In genomic region chr11:13355191-13355590, GRCh38 we compare ENCODE assay signal across 30 cellular contexts.
"Had no signal": no experiment of that assay in that cellular context is flagged by ENCODE, and none has a peak within 500 bp of the region (broad histone marks: within the 10 kb centered on the region; RNA-seq: fewer than 3 reads in every experiment).

No MANE protein-coding gene starts in this region.

- FAIRE-seq: astrocyte had no signal

- H3K4me3 Mint-ChIP-seq: activated CD4-positive, alpha-beta memory T cell treated with anti-CD3 and anti-CD28 coated beads for 36 hours; activated CD4-positive, alpha-beta T cell treated with anti-CD3 and anti-CD28 coated beads for 36 hours; activated CD4-positive, alpha-beta T cell treated with anti-CD3 and anti-CD28 coated beads, Interleukin-2, amount 10 ng/mL, durations not matched to agents 7 days and 5 days; activated naive CD4-positive, alpha-beta T cell treated with anti-CD3 and anti-CD28 coated beads for 36 hours; activated T-cell treated with anti-CD3 and anti-CD28 coated beads, Interleukin-2, amount 50 U/mL, for 4 hours; activated T-helper 1 cell treated with anti-CD3 and anti-CD28 coated beads, Interleukin-12 subunit alpha, Interleukin-12 subunit beta, Interleukin-2, Interleukin-4 antibody, amounts not matched to agents 30 ng/mL and 10 ng/mL and 1 ng/mL, durations not matched to agents 14 hours and 24 hours and 36 hours had no signal

- H2AFZ ChIP-seq: PC-9 had no signal

- H3K4me3 ChIP-seq: adrenal gland, body of pancreas, breast epithelium, PC-9, SJCRH30, SK-N-MC had no signal

- H3K4me1 ChIP-seq: adrenal gland, body of pancreas, breast epithelium, SJCRH30 had no signal

- DNase-seq: activated CD4-positive, alpha-beta memory T cell treated with anti-CD3 and anti-CD28 coated beads for 36 hours; activated CD4-positive, alpha-beta T cell treated with anti-CD3 and anti-CD28 coated beads for 36 hours; activated CD4-positive, alpha-beta T cell treated with anti-CD3 and anti-CD28 coated beads, Interleukin-2, amount 10 ng/mL, durations not matched to agents 7 days and 5 days; activated CD8-positive, alpha-beta memory T cell treated with anti-CD3 and anti-CD28 coated beads, Interleukin-2, amount 50 U/mL, for 4 hours; activated gamma-delta T cell treated with Interleukin-2 at 50 U/mL for 16 hours; activated naive CD4-positive, alpha-beta T cell treated with anti-CD3 and anti-CD28 coated beads for 36 hours; activated T-cell treated with anti-CD3 and anti-CD28 coated beads for 4 hours; activated T-cell treated with anti-CD3 and anti-CD28 coated beads, Interleukin-2, amount 50 U/mL, for 4 hours; adrenal gland; body of pancreas; caudate nucleus; KG1; MM.1S; MV-4-11; NCI-H1092; NCI-H1436 treated with DMSO at 0.1 percent for 48 hours; NCI-H1694 treated with DMSO at 0.1 percent for 48 hours; NCI-H2029; NCI-H510A; NCI-H526; NK-92 treated with Interleukin-12 subunit alpha and Interleukin-12 subunit beta, amount 100 ng/mL, for 24 hours; PC-9; SHP77; SJCRH30; T1000 had no signal

- ATAC-seq: activated CD4-positive, alpha-beta T cell treated with anti-CD3 and anti-CD28 coated beads for 36 hours; activated naive CD4-positive, alpha-beta T cell treated with anti-CD3 and anti-CD28 coated beads, Interleukin-2, amount 50 U/mL, for 72 hours; activated T-cell treated with anti-CD3 and anti-CD28 coated beads, Interleukin-2, amount 50 U/mL, for 4 hours; body of pancreas had no signal

- H3K27me3 ChIP-seq: adrenal gland, body of pancreas, breast epithelium, SJCRH30 had no signal

- H3K36me3 ChIP-seq: breast epithelium, SJCRH30 had no signal

- H3K9me3 Mint-ChIP-seq: activated CD4-positive, alpha-beta memory T cell treated with anti-CD3 and anti-CD28 coated beads for 36 hours; activated CD4-positive, alpha-beta T cell treated with anti-CD3 and anti-CD28 coated beads, Interleukin-2, amount 10 ng/mL, durations not matched to agents 7 days and 5 days; activated naive CD4-positive, alpha-beta T cell treated with anti-CD3 and anti-CD28 coated beads for 36 hours; activated naive CD4-positive, alpha-beta T cell treated with anti-CD3 and anti-CD28 coated beads, Interleukin-2, amount 50 U/mL, for 72 hours; activated T-cell treated with anti-CD3 and anti-CD28 coated beads, Interleukin-2, amount 50 U/mL, for 4 hours; activated T-helper 1 cell treated with anti-CD3 and anti-CD28 coated beads, Interleukin-12 subunit alpha, Interleukin-12 subunit beta, Interleukin-2, Interleukin-4 antibody, amounts not matched to agents 30 ng/mL and 10 ng/mL and 1 ng/mL, durations not matched to agents 14 hours and 24 hours and 36 hours had no signal

- H3K27ac ChIP-seq: adrenal gland, body of pancreas, breast epithelium, PC-9, SJCRH30, SK-N-MC had no signal

- H3K9me3 ChIP-seq: adrenal gland, body of pancreas, breast epithelium, SJCRH30 had no signal

- H3K27me3 Mint-ChIP-seq: activated CD4-positive, alpha-beta memory T cell treated with anti-CD3 and anti-CD28 coated beads for 36 hours; activated CD4-positive, alpha-beta T cell treated with anti-CD3 and anti-CD28 coated beads for 36 hours; activated CD4-positive, alpha-beta T cell treated with anti-CD3 and anti-CD28 coated beads, Interleukin-2, amount 10 ng/mL, durations not matched to agents 7 days and 5 days had no signal

- H3K27ac Mint-ChIP-seq: activated CD4-positive, alpha-beta memory T cell treated with anti-CD3 and anti-CD28 coated beads for 36 hours; activated CD4-positive, alpha-beta T cell treated with anti-CD3 and anti-CD28 coated beads for 36 hours; activated CD4-positive, alpha-beta T cell treated with anti-CD3 and anti-CD28 coated beads, Interleukin-2, amount 10 ng/mL, durations not matched to agents 7 days and 5 days; activated naive CD4-positive, alpha-beta T cell treated with anti-CD3 and anti-CD28 coated beads for 36 hours had no signal

- H3K4me2 ChIP-seq: PC-9 had no signal

- H3K36me3 Mint-ChIP-seq: activated naive CD4-positive, alpha-beta T cell treated with anti-CD3 and anti-CD28 coated beads, Interleukin-2, amount 50 U/mL, for 72 hours had no signal
